Comparison of ENCODE assay signal across 1 cellular context in the genomic region with DNA sequence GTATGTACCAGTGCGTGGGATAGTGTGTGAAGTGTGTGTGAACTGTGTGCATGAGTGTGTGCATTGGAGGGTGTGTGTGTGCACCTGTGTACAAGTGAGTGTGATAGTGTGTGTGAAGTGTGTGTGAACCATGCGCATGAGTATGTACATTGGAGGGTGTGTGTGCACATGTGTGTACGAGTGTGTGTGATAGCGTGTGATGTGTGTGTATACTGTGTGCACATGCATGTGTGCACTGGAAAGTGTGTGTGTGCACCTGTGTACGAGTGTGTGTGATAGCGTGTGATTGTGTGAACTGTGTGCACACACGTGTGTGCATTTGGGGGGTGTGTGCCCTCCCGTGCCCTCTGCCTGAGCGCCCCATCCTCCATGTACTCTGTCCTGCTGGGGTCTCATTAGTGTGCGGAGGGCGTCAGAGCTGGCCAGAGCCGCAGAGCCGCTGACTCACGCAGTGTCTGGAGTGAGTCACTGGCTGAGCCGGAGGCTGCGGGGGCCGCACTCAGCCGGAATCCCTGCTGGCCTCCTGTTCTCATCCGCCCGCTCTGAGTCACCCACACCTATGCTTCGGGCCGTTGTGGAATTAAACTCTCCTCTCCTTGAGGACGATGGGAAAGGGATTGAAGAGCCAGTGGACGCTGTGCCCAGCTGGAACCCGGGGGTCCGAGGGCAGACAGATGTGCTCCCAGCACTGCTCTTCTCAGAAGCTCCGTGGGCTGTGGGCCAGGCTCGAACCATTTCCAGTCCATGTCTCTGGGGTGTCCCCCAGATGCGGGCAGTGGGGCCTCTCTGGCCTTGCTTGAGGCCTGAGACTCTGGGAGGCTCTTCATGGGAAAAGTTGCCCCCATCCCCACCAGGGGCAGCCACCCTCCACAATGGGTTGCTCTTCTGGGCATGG.
TF ChIP-seq lines count a peak whose summit lies in the region.

No MANE protein-coding gene starts in this region.

TF ChIP-seq in K562, 482 proteins besides CTCF, POLR2A, EP300 and RAD21 (continued from another document and continues in another):
- TF ChIP-seq, protein P1, sequence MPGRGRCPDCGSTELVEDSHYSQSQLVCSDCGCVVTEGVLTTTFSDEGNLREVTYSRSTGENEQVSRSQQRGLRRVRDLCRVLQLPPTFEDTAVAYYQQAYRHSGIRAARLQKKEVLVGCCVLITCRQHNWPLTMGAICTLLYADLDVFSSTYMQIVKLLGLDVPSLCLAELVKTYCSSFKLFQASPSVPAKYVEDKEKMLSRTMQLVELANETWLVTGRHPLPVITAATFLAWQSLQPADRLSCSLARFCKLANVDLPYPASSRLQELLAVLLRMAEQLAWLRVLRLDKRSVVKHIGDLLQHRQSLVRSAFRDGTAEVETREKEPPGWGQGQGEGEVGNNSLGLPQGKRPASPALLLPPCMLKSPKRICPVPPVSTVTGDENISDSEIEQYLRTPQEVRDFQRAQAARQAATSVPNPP (IDR thresholded peaks at IDR 0.05; ENCODE audit: borderline replicate concordance, insufficient read depth, insufficient read length), result no peak
- TF ChIP-seq ZNF586 (CRISPR knock-in tag; conservative IDR thresholded peaks at IDR 0.05) (no peak), ZNF695 (CRISPR knock-in tag; IDR thresholded peaks at IDR 0.05) (no peak), PHF21A (IDR thresholded peaks at IDR 0.05; ENCODE audit: borderline replicate concordance, low read depth) (no peak), GATAD2B (IDR thresholded peaks at IDR 0.05; ENCODE audit: borderline replicate concordance) (no peak; the same call in 1 of the 2 replicates), ZNF133 (CRISPR knock-in tag; IDR thresholded peaks at IDR 0.05) (no peak), SAP30 (IDR thresholded peaks at IDR 0.05; ENCODE audit: borderline replicate concordance, insufficient read depth, low read depth, low read length, poor library complexity, severe bottlenecking) (no peak), CREB1 (IDR thresholded peaks at IDR 0.05) (no peak), CREB1 (CRISPR knock-in tag; IDR thresholded peaks at IDR 0.05) (no peak; the same call in 1 of the 2 replicates), ZNF77 (CRISPR knock-in tag; IDR thresholded peaks at IDR 0.05) (no peak), SAFB (IDR thresholded peaks at IDR 0.05; ENCODE audit: borderline replicate concordance, low read depth, low read length) (no peak), ZNF175 (CRISPR knock-in tag; IDR thresholded peaks at IDR 0.05; ENCODE audit: low read depth) (peak; percentile 45; the same call in 1 of the 2 replicates), RBM39 (optimal IDR thresholded peaks at IDR 0.05; ENCODE audit: low read depth, low read length) (no peak), CBX5 (IDR thresholded peaks at IDR 0.05; ENCODE audit: borderline replicate concordance, low read depth) (no peak), HNRNPH1 (optimal IDR thresholded peaks at IDR 0.05; ENCODE audit: low read depth, low read length) (no peak), HDAC3 (IDR thresholded peaks at IDR 0.05; ENCODE audit: borderline replicate concordance, partially characterized antibody) (no peak), ZNF644 (tag; IDR thresholded peaks at IDR 0.05; ENCODE audit: low read depth) (no peak), NCOA6 (IDR thresholded peaks at IDR 0.05) (no peak), CCAR2 (IDR thresholded peaks at IDR 0.05; ENCODE audit: low read depth, low read length) (no peak), SMAD1 (IDR thresholded peaks at IDR 0.05; ENCODE audit: low read depth, low read length, partially characterized antibody) (no peak), RFX7 (CRISPR knock-in tag; IDR thresholded peaks at IDR 0.05) (no peak), CHD1 (IDR thresholded peaks at IDR 0.05; ENCODE audit: low read length) (no peak), CHD2 (IDR thresholded peaks at IDR 0.05; ENCODE audit: low read depth, low read length) (no peak), ILF3 (IDR thresholded peaks at IDR 0.05; ENCODE audit: borderline replicate concordance) (no peak), ZNF696 (CRISPR knock-in tag; conservative IDR thresholded peaks at IDR 0.05) (no peak), NFRKB (IDR thresholded peaks at IDR 0.05; ENCODE audit: low read depth) (no peak), NR2C1 (IDR thresholded peaks at IDR 0.05) (no peak), NR2C1 (tag; IDR thresholded peaks at IDR 0.05) (no peak), DMBX1 (CRISPR knock-in tag; IDR thresholded peaks at IDR 0.05; ENCODE audit: borderline replicate concordance) (0 out of 2 replicates have a peak, but pooled peaks have one; percentile 49), SUPT5H (IDR thresholded peaks at IDR 0.05) (no peak), MIER1 (IDR thresholded peaks at IDR 0.05; ENCODE audit: low read depth) (no peak), EGR1 (conservative IDR thresholded peaks at IDR 0.05) (peak; percentile 92), PRMT5 (CRISPR knock-in tag; IDR thresholded peaks at IDR 0.05) (no peak)
- TF ChIP-seq, protein P2, sequence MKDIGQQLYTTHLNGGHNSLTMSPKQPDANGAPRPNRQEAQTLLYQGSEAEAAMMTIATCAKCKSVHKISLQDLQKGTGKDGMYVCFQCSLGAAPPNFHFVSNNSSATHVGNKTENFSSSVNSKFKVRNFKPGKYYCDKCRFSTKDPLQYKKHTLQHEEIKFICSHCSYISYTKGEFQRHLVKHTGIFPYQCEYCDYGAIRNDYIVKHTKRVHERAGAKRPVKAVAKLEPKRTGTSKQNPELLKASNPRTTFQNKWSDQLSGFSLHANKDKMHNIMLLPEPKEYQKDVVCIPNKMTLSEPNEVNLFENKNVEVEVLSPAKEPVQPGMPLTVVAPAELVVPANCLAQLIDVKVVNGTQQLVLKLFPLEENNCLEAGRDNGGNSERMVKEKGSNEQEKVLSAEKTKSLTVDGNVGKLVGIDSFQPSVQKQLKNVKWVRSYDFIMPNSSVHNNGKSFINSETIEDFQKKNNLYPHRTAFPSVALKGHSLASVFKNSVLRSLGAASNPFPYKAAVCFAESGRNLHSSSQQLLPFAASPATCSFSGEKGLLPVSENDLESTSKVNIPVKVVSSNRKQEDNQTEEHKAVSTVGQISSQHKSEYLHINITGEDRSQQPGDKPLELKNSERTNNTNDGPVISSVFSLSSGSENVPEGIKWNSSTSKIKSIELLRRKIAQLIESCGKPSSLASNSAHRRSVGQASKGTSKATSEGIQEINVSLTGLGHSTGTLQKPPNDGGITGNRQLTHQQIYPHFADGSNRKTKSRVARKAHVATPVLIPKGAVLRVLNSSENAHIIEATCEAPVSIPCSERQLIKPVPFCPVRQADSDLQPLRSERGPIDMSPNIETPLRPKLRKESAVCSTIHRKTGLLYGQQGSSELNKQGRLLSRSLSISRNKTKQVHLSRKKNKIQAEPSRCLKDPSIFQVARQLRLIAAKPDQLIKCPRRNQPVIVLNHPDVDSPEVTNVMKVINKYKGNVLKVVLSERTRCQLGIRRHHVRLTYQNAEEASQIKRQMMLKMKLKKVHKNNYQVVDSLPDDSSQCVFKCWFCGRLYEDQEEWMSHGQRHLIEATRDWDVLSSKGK (CRISPR knock-in tag; IDR thresholded peaks at IDR 0.05), result no peak
- TF ChIP-seq, protein P3, sequence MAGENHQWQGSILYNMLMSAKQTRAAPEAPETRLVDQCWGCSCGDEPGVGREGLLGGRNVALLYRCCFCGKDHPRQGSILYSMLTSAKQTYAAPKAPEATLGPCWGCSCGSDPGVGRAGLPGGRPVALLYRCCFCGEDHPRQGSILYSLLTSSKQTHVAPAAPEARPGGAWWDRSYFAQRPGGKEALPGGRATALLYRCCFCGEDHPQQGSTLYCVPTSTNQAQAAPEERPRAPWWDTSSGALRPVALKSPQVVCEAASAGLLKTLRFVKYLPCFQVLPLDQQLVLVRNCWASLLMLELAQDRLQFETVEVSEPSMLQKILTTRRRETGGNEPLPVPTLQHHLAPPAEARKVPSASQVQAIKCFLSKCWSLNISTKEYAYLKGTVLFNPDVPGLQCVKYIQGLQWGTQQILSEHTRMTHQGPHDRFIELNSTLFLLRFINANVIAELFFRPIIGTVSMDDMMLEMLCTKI (IDR thresholded peaks at IDR 0.05; ENCODE audit: partially characterized antibody), result no peak
- TF ChIP-seq, protein P4, sequence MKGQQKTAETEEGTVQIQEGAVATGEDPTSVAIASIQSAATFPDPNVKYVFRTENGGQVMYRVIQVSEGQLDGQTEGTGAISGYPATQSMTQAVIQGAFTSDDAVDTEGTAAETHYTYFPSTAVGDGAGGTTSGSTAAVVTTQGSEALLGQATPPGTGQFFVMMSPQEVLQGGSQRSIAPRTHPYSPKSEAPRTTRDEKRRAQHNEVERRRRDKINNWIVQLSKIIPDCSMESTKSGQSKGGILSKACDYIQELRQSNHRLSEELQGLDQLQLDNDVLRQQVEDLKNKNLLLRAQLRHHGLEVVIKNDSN (CRISPR knock-in tag; IDR thresholded peaks at IDR 0.05), result no peak
- TF ChIP-seq, protein P5, sequence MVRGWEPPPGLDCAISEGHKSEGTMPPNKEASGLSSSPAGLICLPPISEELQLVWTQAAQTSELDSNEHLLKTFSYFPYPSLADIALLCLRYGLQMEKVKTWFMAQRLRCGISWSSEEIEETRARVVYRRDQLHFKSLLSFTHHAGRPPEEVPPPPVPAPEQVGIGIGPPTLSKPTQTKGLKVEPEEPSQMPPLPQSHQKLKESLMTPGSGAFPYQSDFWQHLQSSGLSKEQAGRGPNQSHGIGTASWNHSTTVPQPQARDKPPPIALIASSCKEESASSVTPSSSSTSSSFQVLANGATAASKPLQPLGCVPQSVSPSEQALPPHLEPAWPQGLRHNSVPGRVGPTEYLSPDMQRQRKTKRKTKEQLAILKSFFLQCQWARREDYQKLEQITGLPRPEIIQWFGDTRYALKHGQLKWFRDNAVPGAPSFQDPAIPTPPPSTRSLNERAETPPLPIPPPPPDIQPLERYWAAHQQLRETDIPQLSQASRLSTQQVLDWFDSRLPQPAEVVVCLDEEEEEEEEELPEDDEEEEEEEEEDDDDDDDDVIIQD (CRISPR knock-in tag; IDR thresholded peaks at IDR 0.05), result no peak
- TF ChIP-seq, protein P6, sequence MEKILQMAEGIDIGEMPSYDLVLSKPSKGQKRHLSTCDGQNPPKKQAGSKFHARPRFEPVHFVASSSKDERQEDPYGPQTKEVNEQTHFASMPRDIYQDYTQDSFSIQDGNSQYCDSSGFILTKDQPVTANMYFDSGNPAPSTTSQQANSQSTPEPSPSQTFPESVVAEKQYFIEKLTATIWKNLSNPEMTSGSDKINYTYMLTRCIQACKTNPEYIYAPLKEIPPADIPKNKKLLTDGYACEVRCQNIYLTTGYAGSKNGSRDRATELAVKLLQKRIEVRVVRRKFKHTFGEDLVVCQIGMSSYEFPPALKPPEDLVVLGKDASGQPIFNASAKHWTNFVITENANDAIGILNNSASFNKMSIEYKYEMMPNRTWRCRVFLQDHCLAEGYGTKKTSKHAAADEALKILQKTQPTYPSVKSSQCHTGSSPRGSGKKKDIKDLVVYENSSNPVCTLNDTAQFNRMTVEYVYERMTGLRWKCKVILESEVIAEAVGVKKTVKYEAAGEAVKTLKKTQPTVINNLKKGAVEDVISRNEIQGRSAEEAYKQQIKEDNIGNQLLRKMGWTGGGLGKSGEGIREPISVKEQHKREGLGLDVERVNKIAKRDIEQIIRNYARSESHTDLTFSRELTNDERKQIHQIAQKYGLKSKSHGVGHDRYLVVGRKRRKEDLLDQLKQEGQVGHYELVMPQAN (IDR thresholded peaks at IDR 0.05; ENCODE audit: borderline replicate concordance), result no peak
- TF ChIP-seq, protein P7, sequence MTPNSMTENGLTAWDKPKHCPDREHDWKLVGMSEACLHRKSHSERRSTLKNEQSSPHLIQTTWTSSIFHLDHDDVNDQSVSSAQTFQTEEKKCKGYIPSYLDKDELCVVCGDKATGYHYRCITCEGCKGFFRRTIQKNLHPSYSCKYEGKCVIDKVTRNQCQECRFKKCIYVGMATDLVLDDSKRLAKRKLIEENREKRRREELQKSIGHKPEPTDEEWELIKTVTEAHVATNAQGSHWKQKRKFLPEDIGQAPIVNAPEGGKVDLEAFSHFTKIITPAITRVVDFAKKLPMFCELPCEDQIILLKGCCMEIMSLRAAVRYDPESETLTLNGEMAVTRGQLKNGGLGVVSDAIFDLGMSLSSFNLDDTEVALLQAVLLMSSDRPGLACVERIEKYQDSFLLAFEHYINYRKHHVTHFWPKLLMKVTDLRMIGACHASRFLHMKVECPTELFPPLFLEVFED (CRISPR knock-in tag; conservative IDR thresholded peaks at IDR 0.05), result no peak
- TF ChIP-seq, protein P8, sequence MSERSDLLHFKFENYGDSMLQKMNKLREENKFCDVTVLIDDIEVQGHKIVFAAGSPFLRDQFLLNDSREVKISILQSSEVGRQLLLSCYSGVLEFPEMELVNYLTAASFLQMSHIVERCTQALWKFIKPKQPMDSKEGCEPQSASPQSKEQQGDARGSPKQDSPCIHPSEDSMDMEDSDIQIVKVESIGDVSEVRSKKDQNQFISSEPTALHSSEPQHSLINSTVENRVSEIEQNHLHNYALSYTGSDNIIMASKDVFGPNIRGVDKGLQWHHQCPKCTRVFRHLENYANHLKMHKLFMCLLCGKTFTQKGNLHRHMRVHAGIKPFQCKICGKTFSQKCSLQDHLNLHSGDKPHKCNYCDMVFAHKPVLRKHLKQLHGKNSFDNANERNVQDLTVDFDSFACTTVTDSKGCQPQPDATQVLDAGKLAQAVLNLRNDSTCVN (CRISPR knock-in tag; IDR thresholded peaks at IDR 0.05), result no peak
- TF ChIP-seq, protein P9, sequence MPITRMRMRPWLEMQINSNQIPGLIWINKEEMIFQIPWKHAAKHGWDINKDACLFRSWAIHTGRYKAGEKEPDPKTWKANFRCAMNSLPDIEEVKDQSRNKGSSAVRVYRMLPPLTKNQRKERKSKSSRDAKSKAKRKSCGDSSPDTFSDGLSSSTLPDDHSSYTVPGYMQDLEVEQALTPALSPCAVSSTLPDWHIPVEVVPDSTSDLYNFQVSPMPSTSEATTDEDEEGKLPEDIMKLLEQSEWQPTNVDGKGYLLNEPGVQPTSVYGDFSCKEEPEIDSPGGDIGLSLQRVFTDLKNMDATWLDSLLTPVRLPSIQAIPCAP (CRISPR knock-in tag; IDR thresholded peaks at IDR 0.05; ENCODE audit: borderline replicate concordance), result no peak
